8 cellular contexts compared by ENCODE assay signal in genomic region chr3:48472673-48472922, GRCh38. TPM values are rescaled to one million over a fixed set of nuclear protein-coding genes. Genes with fewer than 3 reads are reported as not detected.
DNase-seq lines count a peak whose midpoint lies in the region; ATAC-seq and TF ChIP-seq lines count a peak whose summit lies in the region.

No MANE protein-coding gene starts in this region.

- RAD21 ChIA-PET in HCT116 (lab: Charles Lee; ENCODE audit: low non-redundant PET in 1 of 2, low total read pairs in 2 of 2, uncharacterized antibody in 2 of 2, unreplicated experiment in 2 of 2): no interaction called here

- CTCF ChIA-PET in AG04450 (lab: Charles Lee) (interaction anchor here (0.7 to 2.7 kb wide), 5 partner anchors 10 to 77 kb away, joined by 3 to 11 read pairs (median 8); no protein-coding TSS in a partner anchor), HCT116 (lab: Charles Lee) (interaction anchor here (0.6 to 2.2 kb wide), 8 partner anchors 35 to 163 kb away, joined by 3 to 7 read pairs (median 4); partner anchors contain the start of gene SLC26A6)
- CTCF ChIA-PET in activated CD8-positive, alpha-beta T cell treated with anti-CD3 and anti-CD28 coated beads for 36 hours (lab: Charles Lee): interaction anchor here (0.7 to 4.9 kb wide), 14 partner anchors 10 to 163 kb away, joined by 3 to 35 read pairs (median 6); partner anchors contain the start of genes CCDC51, PFKFB4, SLC26A6 and TMA7

- peak; percentile 57 for ATAC-seq in HCT116
- no peak for ATAC-seq in activated CD8-positive, alpha-beta T cell treated with anti-CD3 and anti-CD28 coated beads for 36 hours
- ATAC-seq in right cardiac atrium: peak; percentile 45 to 73
- no peak for ATAC-seq in GM18870 (IDR thresholded peaks at IDR 0.05; ENCODE audit: unreplicated experiment)

- peak overlapping the region; percentile 79 for H3K4me2 ChIP-seq in HCT116 (ENCODE audit: low read length)
- H3K4me2 ChIP-seq in smooth muscle cell: peak overlapping the region; percentile 90

- peak overlapping the region; percentile 75 for H3K9ac ChIP-seq in HCT116 (ENCODE audit: low read length)
- H3K9ac ChIP-seq in smooth muscle cell (ENCODE audit: low read depth): peak overlapping the region; percentile 83

- WGBS in right cardiac atrium: 3% methylated on average over 5 of the region's 5 CpGs
- WGBS in smooth muscle cell (ENCODE audit: low lambda C conversion rate): 4% methylated on average over 5 of the region's 5 CpGs

- H3K9me3 Mint-ChIP-seq in activated CD8-positive, alpha-beta T cell treated with anti-CD3 and anti-CD28 coated beads for 36 hours: no peaks in the 10 kb centered on the region

- H2AFZ ChIP-seq in HCT116 (ENCODE audit: low read depth, low read length, poor library complexity, severe bottlenecking) (peak overlapping the region; percentile 19), smooth muscle cell (ENCODE audit: low read depth) (peak overlapping the region; percentile 40)

- intact Hi-C loops in HCT116 (cut with micrococcal nuclease) (loop anchor here (2.0 kb wide), 2 partner anchors 34 to 76 kb away; no protein-coding TSS in a partner anchor), right cardiac atrium (cut with DNase I) (no loop called here)
- intact Hi-C loops in activated CD8-positive, alpha-beta T cell treated with anti-CD3 and anti-CD28 coated beads for 36 hours (cut with micrococcal nuclease): loop anchor here (5.0 kb wide), 2 partner anchors 35 to 75 kb away; no protein-coding TSS in a partner anchor

- TF ChIP-seq POLR2A in HCT116 (IDR thresholded peaks at IDR 0.05; ENCODE audit: borderline replicate concordance, extremely low read depth, insufficient read depth, insufficient read length): no peak

- no peak for TF ChIP-seq RAD21 in HCT116 (IDR thresholded peaks at IDR 0.05; ENCODE audit: low read depth)

- H4K20me1 ChIP-seq in HCT116 (ENCODE audit: insufficient read depth) (no peaks in the 10 kb centered on the region), smooth muscle cell (ENCODE audit: low read depth) (no peaks in the 10 kb centered on the region)

- H3K36me3 ChIP-seq in HCT116 (ENCODE audit: control insufficient read depth in 1 of 2, insufficient read depth in 2 of 2, low read length in 2 of 2): no peaks in the 10 kb centered on the region
- H3K36me3 ChIP-seq in smooth muscle cell (ENCODE audit: low read depth): no peaks in the 10 kb centered on the region

- H3K4me1 Mint-ChIP-seq in activated CD8-positive, alpha-beta T cell treated with anti-CD3 and anti-CD28 coated beads for 36 hours (ENCODE audit: low read depth): peaks cover 50% of the 10 kb centered on the region

- H3K27ac ChIP-seq in AG04450 (ENCODE audit: low read depth, low read length): peak overlapping the region; percentile 97
- H3K27ac ChIP-seq in HCT116 (ENCODE audit: low read depth, low read length): peak overlapping the region; percentile 73
- H3K27ac ChIP-seq in right cardiac atrium (ENCODE audit: low read length): peak overlapping the region; percentile 99
- H3K27ac ChIP-seq in smooth muscle cell (ENCODE audit: low read depth): peak overlapping the region; percentile 82

- no peak for DNase-seq in AG04450 (ENCODE audit: low read depth, low spot score)
- DNase-seq in HCT116 (ENCODE audit: low read depth, low spot score): peak; percentile 54
- DNase-seq in activated CD8-positive, alpha-beta T cell treated with anti-CD3 and anti-CD28 coated beads for 36 hours: no peak
- DNase-seq in right cardiac atrium: peak in 2 of 3 donors; percentile 49 to 74
- DNase-seq in smooth muscle cell (lab: John Stamatoyannopoulos, UW; ENCODE audit: unreplicated experiment): no peak
- no peak for DNase-seq in MV-4-11 (lab: John Stamatoyannopoulos, UW)
- no peak for DNase-seq in KG1 (lab: John Stamatoyannopoulos, UW)

- POLR2A ChIA-PET in AG04450 (lab: Yijun Ruan, JAX) (interaction anchor here (0.5 to 1.6 kb wide), 3 partner anchors 77 to 217 kb away, joined by 3 to 5 read pairs (median 5); partner anchors contain the start of gene SLC26A6), HCT116 (lab: Charles Lee) (interaction anchor here (0.8 to 1.8 kb wide), 5 partner anchors 26 to 88 kb away, joined by 3 to 10 read pairs (median 4); partner anchors contain the start of genes ATRIP and PFKFB4)
- POLR2A ChIA-PET in activated CD8-positive, alpha-beta T cell treated with anti-CD3 and anti-CD28 coated beads for 36 hours (lab: Charles Lee): interaction anchor here (0.6 to 3.6 kb wide), 23 partner anchors 8 to 557 kb away, joined by 3 to 12 read pairs (median 4); partner anchors contain the start of genes ATRIP, IMPDH2, PFKFB4 and SHISA5

- H3K27me3 Mint-ChIP-seq in activated CD8-positive, alpha-beta T cell treated with anti-CD3 and anti-CD28 coated beads for 36 hours: no peaks in the 10 kb centered on the region

- H3K27ac Mint-ChIP-seq in activated CD8-positive, alpha-beta T cell treated with anti-CD3 and anti-CD28 coated beads for 36 hours: peak overlapping the region; percentile 96

- peaks cover 11% of the 10 kb centered on the region for H3F3A ChIP-seq in smooth muscle cell (ENCODE audit: low read depth)

- TSS peak; percentile 86 for BruUV-seq in HCT116 (replicated peaks; lab: Mats Ljungman, UMichigan)

- peak overlapping the region; percentile 93 for H3K4me3 ChIP-seq in AG04450 (ENCODE audit: low read depth, low read length)
- peak overlapping the region; percentile 65 to 91 for H3K4me3 ChIP-seq in HCT116 (replicated peaks in 1 of 2; ENCODE audit: low read depth in 1 of 2, low read length in 2 of 2)
- peak overlapping the region; percentile 89 for H3K4me3 ChIP-seq in right cardiac atrium (ENCODE audit: low read length)
- H3K4me3 ChIP-seq in smooth muscle cell: peak overlapping the region; percentile 57

- peaks cover 20 to 34% of the 10 kb centered on the region in 2 experiments; a peak in 3 of 4 replicates for H3K4me1 ChIP-seq in HCT116 (ENCODE audit: control insufficient read depth in 1 of 2, insufficient read depth in 2 of 2, low read length in 2 of 2)
- peaks cover 11% of the 10 kb centered on the region for H3K4me1 ChIP-seq in right cardiac atrium (ENCODE audit: control insufficient read depth, insufficient read depth, low read length)
- H3K4me1 ChIP-seq in smooth muscle cell (ENCODE audit: low read depth): peaks cover 31% of the 10 kb centered on the region

- H3K27me3 ChIP-seq in AG04450 (ENCODE audit: control insufficient read depth, insufficient read depth, low read length) (no peaks in the 10 kb centered on the region), HCT116 (ENCODE audit: insufficient read depth, low read length) (no peaks in the 10 kb centered on the region), right cardiac atrium (ENCODE audit: control insufficient read depth, insufficient read depth) (no peaks in the 10 kb centered on the region), smooth muscle cell (ENCODE audit: low read depth) (no peaks in the 10 kb centered on the region)

- TF ChIP-seq CTCF in AG04450 (IDR thresholded peaks at IDR 0.05; ENCODE audit: low read depth, low read length): 0 out of 2 replicates have a peak, but pooled peaks have one; percentile 4
- TF ChIP-seq CTCF in HCT116 (IDR thresholded peaks at IDR 0.05 in 2 of 3, conservative IDR thresholded peaks at IDR 0.05 in 1 of 3; ENCODE audit: borderline replicate concordance in 1 of 3, insufficient read depth in 1 of 3, low read depth in 2 of 3, low read length in 2 of 3): 0 out of 6 replicates have a peak, but pooled peaks of 1 of the 3 experiments have one; percentile 7
- no peak for TF ChIP-seq CTCF in activated CD8-positive, alpha-beta T cell treated with anti-CD3 and anti-CD28 coated beads for 36 hours (IDR thresholded peaks at IDR 0.05)
- no peak for TF ChIP-seq CTCF in smooth muscle cell (IDR thresholded peaks at IDR 0.05; ENCODE audit: borderline replicate concordance, insufficient read depth, poor library complexity, severe bottlenecking)

- H3K9me3 ChIP-seq in AG04450 (ENCODE audit: control insufficient read depth, insufficient read depth, low read length) (no peaks in the 10 kb centered on the region; the same call in 1 of the 2 replicates), HCT116 (ENCODE audit: control insufficient read depth in 1 of 2, insufficient read depth in 1 of 2, low read depth in 1 of 2, low read length in 2 of 2) (no peaks in the 10 kb centered on the region), right cardiac atrium (ENCODE audit: control insufficient read depth, low read length) (no peaks in the 10 kb centered on the region), smooth muscle cell (replicated peaks; ENCODE audit: low read depth) (no peaks in the 10 kb centered on the region)

- H3K4me3 Mint-ChIP-seq in activated CD8-positive, alpha-beta T cell treated with anti-CD3 and anti-CD28 coated beads for 36 hours: peak overlapping the region; percentile 80

- peaks cover 42% of the 10 kb centered on the region for H3K79me2 ChIP-seq in HCT116 (ENCODE audit: insufficient read depth, low read length)
- H3K79me2 ChIP-seq in smooth muscle cell (ENCODE audit: low read depth): peaks cover 34% of the 10 kb centered on the region

- no peaks in the 10 kb centered on the region for H3K9me2 ChIP-seq in HCT116 (ENCODE audit: insufficient read depth)

- H3K36me3 Mint-ChIP-seq in activated CD8-positive, alpha-beta T cell treated with anti-CD3 and anti-CD28 coated beads for 36 hours (ENCODE audit: low read depth): peaks cover 23% of the 10 kb centered on the region

RNA-seq across cellular contexts. Expression of gene ATRIP, which starts 26.1 kb away (rescaled TPM):
- polyA plus RNA-seq in AG04450 (2011; rRNA removed) (5.1 and 5.8 TPM in 2 replicates), right cardiac atrium (3.5 TPM), smooth muscle cell (5.7 and 7.3 TPM in 2 replicates)
- 6.3 and 8.0 TPM in 2 replicates for polyA minus RNA-seq in AG04450 (2011; rRNA and poly(A)+ RNA removed)
- total RNA-seq in HCT116 (2021; ENCODE audit: unreplicated experiment) (15.6 TPM), right cardiac atrium (1 to 10 TPM; 4.0 to 5.2 (median 4.3) TPM), smooth muscle cell (4.0 and 5.5 TPM in 2 replicates)
- polyA plus RNA-seq in HCT116 (2012): 10.0 and 10.3 TPM in 2 replicates
- 10 to 100 TPM; 12.4 to 15.0 TPM for total RNA-seq in activated CD8-positive, alpha-beta T cell treated with anti-CD3 and anti-CD28 coated beads for 36 hours

RNA-seq across cellular contexts. Expression of gene SHISA5, which starts 31.4 kb away (rescaled TPM):
- polyA plus RNA-seq in AG04450 (2011; rRNA removed) (124 and 151 TPM in 2 replicates), right cardiac atrium (57.0 TPM), smooth muscle cell (297 and 333 TPM in 2 replicates)
- 131 and 171 TPM in 2 replicates for polyA minus RNA-seq in AG04450 (2011; rRNA and poly(A)+ RNA removed)
- total RNA-seq in HCT116 (2021; ENCODE audit: unreplicated experiment) (104 TPM), right cardiac atrium (10 to 100 TPM; 72.9 to 93.1 (median 76.2) TPM), smooth muscle cell (111 and 124 TPM in 2 replicates)
- polyA plus RNA-seq in HCT116 (2012): 121 and 134 TPM in 2 replicates
- 10 to 100 TPM; 65.9 to 71.4 TPM for total RNA-seq in activated CD8-positive, alpha-beta T cell treated with anti-CD3 and anti-CD28 coated beads for 36 hours

RNA-seq across cellular contexts. Expression of gene TMA7, which starts 32.5 kb away (rescaled TPM):
- 207 and 316 TPM in 2 replicates for polyA plus RNA-seq in AG04450 (2011; rRNA removed)
- 35.8 and 40.7 TPM in 2 replicates for polyA minus RNA-seq in AG04450 (2011; rRNA and poly(A)+ RNA removed)
- total RNA-seq in HCT116 (2021; ENCODE audit: unreplicated experiment): 334 TPM
- 294 and 408 TPM in 2 replicates for polyA plus RNA-seq in HCT116 (2012)
- total RNA-seq in activated CD8-positive, alpha-beta T cell treated with anti-CD3 and anti-CD28 coated beads for 36 hours: 100 to 1,000 TPM; 312 to 334 TPM
- total RNA-seq in right cardiac atrium: 100 to 1,000 TPM; 187 to 270 (median 216) TPM
- polyA plus RNA-seq in right cardiac atrium: 526 TPM
- 310 and 343 TPM in 2 replicates for total RNA-seq in smooth muscle cell
- polyA plus RNA-seq in smooth muscle cell: 491 and 511 TPM in 2 replicates

RNA-seq across cellular contexts. Expression of gene CCDC51, which starts 32.7 kb away (rescaled TPM):
- polyA plus RNA-seq in AG04450 (2011; rRNA removed) (9.5 and 11.1 TPM in 2 replicates), right cardiac atrium (11.2 TPM), smooth muscle cell (17.8 and 18.3 TPM in 2 replicates)
- polyA minus RNA-seq in AG04450 (2011; rRNA and poly(A)+ RNA removed): 6.4 and 7.5 TPM in 2 replicates
- total RNA-seq in HCT116 (2021; ENCODE audit: unreplicated experiment) (29.3 TPM), right cardiac atrium (10 to 100 TPM in 3 of 4 donors, 1 to 10 TPM in 1; 8.7 to 11.5 (median 11.1) TPM), smooth muscle cell (9.0 and 20.7 TPM in 2 replicates)
- 21.0 and 26.8 TPM in 2 replicates for polyA plus RNA-seq in HCT116 (2012)
- total RNA-seq in activated CD8-positive, alpha-beta T cell treated with anti-CD3 and anti-CD28 coated beads for 36 hours: 10 to 100 TPM; 25.3 to 28.3 TPM

RNA-seq across cellular contexts. Expression of gene PLXNB1, which starts 42.7 kb away (rescaled TPM):
- polyA plus RNA-seq in AG04450 (2011; rRNA removed) (13.4 and 18.3 TPM in 2 replicates), right cardiac atrium (52.7 TPM), smooth muscle cell (15.5 and 27.5 TPM in 2 replicates)
- polyA minus RNA-seq in AG04450 (2011; rRNA and poly(A)+ RNA removed): 31.3 and 58.8 TPM in 2 replicates
- total RNA-seq in HCT116 (2021; ENCODE audit: unreplicated experiment) (35.6 TPM), right cardiac atrium (10 to 100 TPM; 49.4 to 84.5 (median 55.0) TPM), smooth muscle cell (24.7 and 26.9 TPM in 2 replicates)
- polyA plus RNA-seq in HCT116 (2012): 29.6 and 32.1 TPM in 2 replicates
- 1 to 10 TPM; 3.7 TPM for total RNA-seq in activated CD8-positive, alpha-beta T cell treated with anti-CD3 and anti-CD28 coated beads for 36 hours

Comparison
In these comparisons a context has a peak if more than half of its experiments do, and no peak if none do; other contexts are left out.
1. DNase-seq: peak in HCT116 (single experiment) and right cardiac atrium (2 of 3); none in AG04450 (single experiment), activated CD8-positive, alpha-beta T cell treated with anti-CD3 and anti-CD28 coated beads for 36 hours (single experiment), smooth muscle cell (single experiment), MV-4-11 (single experiment) and KG1 (single experiment).
2. ATAC-seq: peak in HCT116 (single experiment) and right cardiac atrium (2 of 2); none in activated CD8-positive, alpha-beta T cell treated with anti-CD3 and anti-CD28 coated beads for 36 hours (single experiment) and GM18870 (single experiment).
3. intact Hi-C loops: an anchor here in HCT116 (2.0 kb wide) and activated CD8-positive, alpha-beta T cell treated with anti-CD3 and anti-CD28 coated beads for 36 hours (5.0 kb wide); none called in right cardiac atrium.
4. Peak in every context shown above with its lines, with median percentiles within 50 percentile points of each other: H3K27ac ChIP-seq and H3K4me3 ChIP-seq.